17 cellular contexts compared by ENCODE assay signal in the genomic region with DNA sequence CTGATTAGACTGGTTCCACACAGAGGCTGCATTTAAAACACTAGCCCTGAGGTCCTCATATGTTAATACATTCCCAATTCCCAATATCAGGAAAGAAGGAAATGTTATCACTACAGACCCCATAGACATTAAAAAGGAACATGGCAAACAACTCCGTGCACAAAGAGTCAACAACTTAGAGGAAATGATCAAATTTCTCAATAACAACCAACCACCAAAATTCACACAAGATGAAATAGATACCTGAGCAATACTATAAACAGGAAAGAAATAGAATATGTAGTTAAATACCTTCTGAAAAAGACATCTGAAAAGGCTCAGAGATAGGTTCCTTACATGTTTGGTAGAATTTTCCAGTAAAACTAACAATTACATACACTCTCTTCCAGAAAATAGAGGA. TPM values are rescaled to one million over a fixed set of nuclear protein-coding genes. Genes with fewer than 3 reads are reported as not detected.
DNase-seq lines count a peak whose midpoint lies in the region; ATAC-seq lines count a peak whose summit lies in the region.
"Had no signal": no experiment of that assay in that cellular context is flagged by ENCODE, and none has a peak within 500 bp of the region (broad histone marks: within the 10 kb centered on the region; RNA-seq: fewer than 3 reads in every experiment).

No MANE protein-coding gene starts in this region.

- H3K4me3 ChIP-seq in urinary bladder (ENCODE audit: low read depth, low read length) (no peak overlapping the region), SJCRH30 (no peak overlapping the region)
- H3K4me3 ChIP-seq: ascending aorta, mucosa of descending colon, pancreas had no signal

- no peaks in the 10 kb centered on the region for H3K27me3 Mint-ChIP-seq in stimulated activated naive CD8-positive, alpha-beta T cell treated with anti-CD3 and anti-CD28 coated beads, Interleukin-15, Interleukin-2, amounts not matched to agents 100 ng/mL and 50 ng/mL, for 24 hours
- H3K27me3 Mint-ChIP-seq in activated CD8-positive, alpha-beta T cell treated with anti-CD3 and anti-CD28 coated beads, Interleukin-2, amount 10 ng/mL, durations not matched to agents 7 days and 5 days (ENCODE audit: low read depth): no peaks in the 10 kb centered on the region
- H3K27me3 Mint-ChIP-seq in immature natural killer cell (ENCODE audit: low read depth in 3 of 3): peaks cover 2 to 13% (median 4%) of the 10 kb centered on the region in 3 donors

- ATAC-seq in stimulated activated naive CD8-positive, alpha-beta T cell treated with anti-CD3 and anti-CD28 coated beads, Interleukin-15, Interleukin-2, amounts not matched to agents 100 U/mL and 50 U/mL, for 24 hours: no peak
- no peak for ATAC-seq in activated CD8-positive, alpha-beta T cell treated with anti-CD3 and anti-CD28 coated beads, Interleukin-2, amount 10 ng/mL, durations not matched to agents 7 days and 5 days
- ATAC-seq: activated CD4-positive, CD25-positive, alpha-beta regulatory T cell treated with anti-CD3 and anti-CD28 coated beads, Interleukin-2, amount 50 U/mL, for 24 hours; left lobe of liver; mucosa of descending colon; pancreas had no signal

- peaks cover 96% of the 10 kb centered on the region for H3K4me1 Mint-ChIP-seq in stimulated activated naive CD8-positive, alpha-beta T cell treated with anti-CD3 and anti-CD28 coated beads, Interleukin-15, Interleukin-2, amounts not matched to agents 100 ng/mL and 50 ng/mL, for 24 hours (ENCODE audit: low read depth)
- peaks cover 95% of the 10 kb centered on the region for H3K4me1 Mint-ChIP-seq in activated CD8-positive, alpha-beta T cell treated with anti-CD3 and anti-CD28 coated beads, Interleukin-2, amount 10 ng/mL, durations not matched to agents 7 days and 5 days (ENCODE audit: low read depth)
- peaks cover 91 to 99% of the 10 kb centered on the region in 2 donors for H3K4me1 Mint-ChIP-seq in immature natural killer cell

- 73% methylated on average over 1 of the region's 1 CpG for WGBS in urinary bladder

- H3K4me3 Mint-ChIP-seq in stimulated activated naive CD8-positive, alpha-beta T cell treated with anti-CD3 and anti-CD28 coated beads, Interleukin-15, Interleukin-2, amounts not matched to agents 100 ng/mL and 50 ng/mL, for 24 hours: peak overlapping the region; percentile 77
- peak overlapping the region; percentile 46 for H3K4me3 Mint-ChIP-seq in activated CD8-positive, alpha-beta T cell treated with anti-CD3 and anti-CD28 coated beads, Interleukin-2, amount 10 ng/mL, durations not matched to agents 7 days and 5 days
- peak overlapping the region; percentile 36 to 79 (median 65) for H3K4me3 Mint-ChIP-seq in immature natural killer cell

- H3K9me3 Mint-ChIP-seq in stimulated activated naive CD8-positive, alpha-beta T cell treated with anti-CD3 and anti-CD28 coated beads, Interleukin-15, Interleukin-2, amounts not matched to agents 100 ng/mL and 50 ng/mL, for 24 hours: no peaks in the 10 kb centered on the region
- H3K9me3 Mint-ChIP-seq in activated CD8-positive, alpha-beta T cell treated with anti-CD3 and anti-CD28 coated beads, Interleukin-2, amount 10 ng/mL, durations not matched to agents 7 days and 5 days (ENCODE audit: insufficient read depth): no peaks in the 10 kb centered on the region
- H3K9me3 Mint-ChIP-seq in immature natural killer cell: no peaks in the 10 kb centered on the region

- H3K36me3 ChIP-seq in urinary bladder (ENCODE audit: insufficient read depth) (no peaks in the 10 kb centered on the region), SJCRH30 (no peaks in the 10 kb centered on the region)
- H3K36me3 ChIP-seq: ascending aorta, pancreas had no signal

- H3K4me1 ChIP-seq in urinary bladder (ENCODE audit: insufficient read depth) (peaks cover 2% of the 10 kb centered on the region), SJCRH30 (no peaks in the 10 kb centered on the region)
- H3K4me1 ChIP-seq: ascending aorta, pancreas had no signal

- POLR2A ChIA-PET in activated CD8-positive, alpha-beta T cell treated with anti-CD3 and anti-CD28 coated beads, Interleukin-2, amount 10 ng/mL, durations not matched to agents 7 days and 5 days (lab: Charles Lee): interaction anchor here (2.0 kb wide), 1 partner anchor 10 kb away, joined by 10 read pairs; no protein-coding TSS in a partner anchor

- peak overlapping the region; percentile 96 for H3K27ac Mint-ChIP-seq in stimulated activated naive CD8-positive, alpha-beta T cell treated with anti-CD3 and anti-CD28 coated beads, Interleukin-15, Interleukin-2, amounts not matched to agents 100 ng/mL and 50 ng/mL, for 24 hours
- H3K27ac Mint-ChIP-seq in activated CD8-positive, alpha-beta T cell treated with anti-CD3 and anti-CD28 coated beads, Interleukin-2, amount 10 ng/mL, durations not matched to agents 7 days and 5 days: peak overlapping the region; percentile 96
- H3K27ac Mint-ChIP-seq in immature natural killer cell: peak overlapping the region in 5 of 6 donors; percentile 56 to 78 (median 65)

- H3K27me3 ChIP-seq in SJCRH30: peaks cover 7% of the 10 kb centered on the region; the same call in 1 of the 2 replicates
- H3K27me3 ChIP-seq: ascending aorta, pancreas had no signal

- no peaks in the 10 kb centered on the region for H3K9me3 ChIP-seq in SJCRH30 (replicated peaks)
- H3K9me3 ChIP-seq: ascending aorta, mucosa of descending colon, pancreas had no signal

- H3K36me3 Mint-ChIP-seq in stimulated activated naive CD8-positive, alpha-beta T cell treated with anti-CD3 and anti-CD28 coated beads, Interleukin-15, Interleukin-2, amounts not matched to agents 100 ng/mL and 50 ng/mL, for 24 hours (ENCODE audit: low read depth): peaks cover 79% of the 10 kb centered on the region
- H3K36me3 Mint-ChIP-seq in activated CD8-positive, alpha-beta T cell treated with anti-CD3 and anti-CD28 coated beads, Interleukin-2, amount 10 ng/mL, durations not matched to agents 7 days and 5 days (ENCODE audit: low read depth): peaks cover 89% of the 10 kb centered on the region
- H3K36me3 Mint-ChIP-seq in immature natural killer cell: peaks cover 1 to 26% (median 9%) of the 10 kb centered on the region in 3 donors

- CTCF ChIA-PET in activated CD8-positive, alpha-beta T cell treated with anti-CD3 and anti-CD28 coated beads, Interleukin-2, amount 10 ng/mL, durations not matched to agents 7 days and 5 days (lab: Charles Lee): interaction anchor here (1.9 to 5.3 kb wide), 3 partner anchors 8 to 80 kb away, joined by 6 to 28 read pairs (median 9); no protein-coding TSS in a partner anchor

- DNase-seq in stimulated activated naive CD8-positive, alpha-beta T cell treated with anti-CD3 and anti-CD28 coated beads, Interleukin-15, Interleukin-2, amounts not matched to agents 100 U/mL and 50 U/mL, for 24 hours: no peak
- DNase-seq in activated CD8-positive, alpha-beta T cell treated with anti-CD3 and anti-CD28 coated beads, Interleukin-2, amount 10 ng/mL, durations not matched to agents 7 days and 5 days: no peak
- no peak for DNase-seq in immature natural killer cell
- no peak for DNase-seq in SJCRH30
- no peak for DNase-seq in SHP77 (lab: John Stamatoyannopoulos, UW)
- DNase-seq in HPDE6-E6E7 (ENCODE audit: extremely low spot score): no peak
- DNase-seq: mucosa of descending colon; NCI-H187 treated with DMSO at 0.1 percent for 48 hours; NCI-H510A treated with DMSO at 0.1 percent for 48 hours; pancreas; SHP77 treated with DMSO at 0.1 percent for 48 hours; stimulated activated CD4-positive, alpha-beta T cell treated with anti-CD3 and anti-CD28 coated beads, Interleukin-2, amount 100 ng/mL, for 48 hours had no signal

- H3K27ac ChIP-seq in urinary bladder (ENCODE audit: low read depth): peak overlapping the region; percentile 33
- H3K27ac ChIP-seq in SJCRH30: no peak overlapping the region
- H3K27ac ChIP-seq: ascending aorta, pancreas had no signal

RNA-seq across cellular contexts. Expression of gene SEMA4D, which starts 28.9 kb away (rescaled TPM):
- total RNA-seq in activated CD8-positive, alpha-beta T cell treated with anti-CD3 and anti-CD28 coated beads, Interleukin-2, amount 10 ng/mL, durations not matched to agents 7 days and 5 days: 100 to 1,000 TPM; 314 to 321 TPM
- polyA plus RNA-seq in immature natural killer cell: 10 to 100 TPM; 45.8 to 80.6 (median 47.0) TPM
- total RNA-seq in urinary bladder: 14.0 TPM
- 9.1 TPM for polyA plus RNA-seq in urinary bladder
- total RNA-seq in SJCRH30 (2014; rRNA removed; shearing (Covaris generic)): 0.08 TPM in 1 of 2 replicates, not detected in the other

Comparison
In these comparisons a context has a peak if more than half of its experiments do, and no peak if none do; other contexts are left out.
1. RNA of gene SEMA4D, which starts 28.9 kb away (total RNA-seq): 314 to 321 TPM in activated CD8-positive, alpha-beta T cell treated with anti-CD3 and anti-CD28 coated beads, Interleukin-2, amount 10 ng/mL, durations not matched to agents 7 days and 5 days; 14.0 TPM in urinary bladder (single experiment) and 0.08 TPM in SJCRH30; every median in the first group is over 10 times any median in the second.
2. Peak in every context shown above with its lines, with median percentiles within 50 percentile points of each other: H3K27ac Mint-ChIP-seq and H3K4me3 Mint-ChIP-seq.